ENCODE assay signal across 8 cellular contexts in genomic region chr12:52865090-52865944, GRCh38. TPM values are rescaled to one million over a fixed set of nuclear protein-coding genes. Genes with fewer than 3 reads are reported as not detected.
DNase-seq lines count a peak whose midpoint lies in the region; ATAC-seq, FAIRE-seq and TF ChIP-seq lines count a peak whose summit lies in the region.

No MANE protein-coding gene starts in this region.

- TF ChIP-seq CTCF in CD14-positive monocyte (IDR thresholded peaks at IDR 0.05) (peak; percentile 86), GM12878 (IDR thresholded peaks at IDR 0.05 in 2 of 3, conservative IDR thresholded peaks at IDR 0.05 in 1 of 3; ENCODE audit: control insufficient read depth in 2 of 3, extremely low read depth in 1 of 3, insufficient read depth in 1 of 3, low read depth in 3 of 3, low read length in 3 of 3) (peak; percentile 51 to 71 (median 62))

- TF ChIP-seq RAD21 in GM12878 (IDR thresholded peaks at IDR 0.05; ENCODE audit: insufficient read depth, low read depth, low read length), result peak; percentile 48

- no peak overlapping the region for H3K4me2 ChIP-seq in GM12878 (ENCODE audit: control insufficient read depth, insufficient read depth)

- TF ChIP-seq POLR2A in H54 (IDR thresholded peaks at IDR 0.05; ENCODE audit: low read depth, low read length), result no peak
- no peak for TF ChIP-seq POLR2A in GM12878 (IDR thresholded peaks at IDR 0.05; ENCODE audit: low read depth, low read length)

- in situ Hi-C loops in GM12878 (cut with MboI), result loop anchor here (10.0 kb wide), 1 partner anchor 281 kb away; no protein-coding TSS in a partner anchor

- H3K27me3 Mint-ChIP-seq in CD14-positive monocyte (ENCODE audit: low read depth in 3 of 3), result peaks cover 0 to 3% (median 2%) of the 10 kb centered on the region in 3 donors

- no peak overlapping the region for H3K27ac ChIP-seq in GM12878 (ENCODE audit: control insufficient read depth, insufficient read depth)

- no peaks in the 10 kb centered on the region for H3K9me3 ChIP-seq in GM12878 (replicated peaks; ENCODE audit: control insufficient read depth, insufficient read depth, low read length)

- peaks cover 27% of the 10 kb centered on the region for H3K4me1 Mint-ChIP-seq in CD14-positive monocyte

- WGBS in GM12878 (ENCODE audit: insufficient coverage, insufficient replicate concordance, low lambda C conversion rate, missing lambda C conversion rate), result 46% methylated on average over 10 of the region's 10 CpGs

- H3K27ac Mint-ChIP-seq in CD14-positive monocyte, result no peak overlapping the region

- FAIRE-seq in H54 (lab: Jason Lieb, UNC), result no peak
- no peak for FAIRE-seq in GM12878 (lab: Jason Lieb, UNC)

- intact Hi-C loops in CD14-positive monocyte (cut with micrococcal nuclease) (no loop called here), GM12878 (cut with micrococcal nuclease; ENCODE audit: unreplicated experiment) (no loop called here)

- SMC1A ChIA-PET in GM12878 (lab: Charles Lee; ENCODE audit: uncharacterized antibody, unreplicated experiment), result no interaction called here

- no peaks in the 10 kb centered on the region for H3K36me3 Mint-ChIP-seq in CD14-positive monocyte

- DNase-seq in CD14-positive monocyte (ENCODE audit: low spot score), result no peak
- DNase-seq in H54 (ENCODE audit: insufficient read length, low spot score), result peak; percentile 87
- DNase-seq in NCI-H526 treated with DMSO at 0.1 percent for 48 hours (lab: John Stamatoyannopoulos, UW), result peak; percentile 76
- DNase-seq in GM12878 (ENCODE audit: low read depth, low spot score), result no peak
- DNase-seq in inferior parietal cortex (ENCODE audit: extremely low spot score), result peak; percentile 66
- DNase-seq in stimulated activated CD4-positive, alpha-beta T cell treated with anti-CD3 and anti-CD28 coated beads, Interleukin-4, amount 100 ng/mL, for 24 hours, result peak; percentile 26

- no peaks in the 10 kb centered on the region for H3K36me3 ChIP-seq in GM12878 (ENCODE audit: control insufficient read depth in 2 of 2, insufficient read depth in 2 of 2, low read length in 1 of 2)

- H4K20me1 ChIP-seq in GM12878 (ENCODE audit: control insufficient read depth, insufficient read depth), result no peaks in the 10 kb centered on the region; the same call in 1 of the 2 replicates

- H3K27me3 ChIP-seq in GM12878 (replicated peaks in 1 of 2; ENCODE audit: control insufficient read depth in 2 of 2, insufficient read depth in 2 of 2, low read length in 1 of 2), result no peaks in the 10 kb centered on the region

- H3K9ac ChIP-seq in GM12878 (ENCODE audit: control insufficient read depth, insufficient read depth, low read length), result no peak overlapping the region

- no peak overlapping the region for H3K4me3 Mint-ChIP-seq in CD14-positive monocyte

- H2AFZ ChIP-seq in GM12878 (ENCODE audit: control insufficient read depth, low read depth, low read length), result no peak overlapping the region

- H3K4me3 ChIP-seq in GM12878, result no peak overlapping the region

- POLR2A ChIA-PET in GM12878 (lab: Charles Lee), result no interaction called here

- H3K4me1 ChIP-seq in GM12878 (ENCODE audit: control insufficient read depth, insufficient read depth, low read length), result peaks cover 4% of the 10 kb centered on the region

- H3K9me3 Mint-ChIP-seq in CD14-positive monocyte, result no peaks in the 10 kb centered on the region

- BruUV-seq in GM12878 (replicated peaks; lab: Mats Ljungman, UMichigan), result no TSS peak

- ATAC-seq in GM12878, result peak; percentile 49; the same call in 2 of the 3 replicates
- no peak for ATAC-seq in GM21447 (IDR thresholded peaks at IDR 0.05; ENCODE audit: unreplicated experiment)
- no peak for ATAC-seq in HG02588 (IDR thresholded peaks at IDR 0.05; ENCODE audit: unreplicated experiment)

- RAD21 ChIA-PET in GM12878 (lab: Charles Lee; ENCODE audit: unreplicated experiment), result interaction anchor here (1.0 to 1.1 kb wide), 2 partner anchors 115 to 282 kb away, joined by 3 read pairs; no protein-coding TSS in a partner anchor

- TF ChIP-seq EP300 in GM12878 (IDR thresholded peaks at IDR 0.05; ENCODE audit: borderline replicate concordance in 1 of 2, control insufficient read depth in 1 of 2, low read depth in 2 of 2, low read length in 2 of 2), result no peak

- H3K79me2 ChIP-seq in GM12878 (ENCODE audit: control insufficient read depth, insufficient read depth, low read length), result no peaks in the 10 kb centered on the region

- CTCF ChIA-PET in GM12878 (lab: Yijun Ruan, JAX), result interaction anchor here (0.7 to 1.7 kb wide), 10 partner anchors 9 to 712 kb away, joined by 3 to 7 read pairs (median 3); no protein-coding TSS in a partner anchor

RNA-seq across cellular contexts. Expression of gene KRT78, which starts 16.5 kb away (rescaled TPM):
- not detected for polyA plus RNA-seq in CD14-positive monocyte
- not detected in 2 replicates for total RNA-seq in GM12878 (2013; cell fraction: nucleolus; rRNA removed)
- not detected in 2 replicates for total RNA-seq in GM12878 (2014; rRNA removed)
- not detected in 2 replicates for total RNA-seq in GM12878 (2014; rRNA removed; fragmentation: Illumina TruSeq; extraction: Trizol)
- not detected in 2 replicates for total RNA-seq in GM12878 (2021)
- not detected for polyA plus RNA-seq in GM12878 (2011; ENCODE audit: low read depth)
- 0.07 and 0.16 TPM in 2 replicates for polyA plus RNA-seq in GM12878 (2011; rRNA removed)
- polyA plus RNA-seq in GM12878 (2011; cell fraction: cytosol; rRNA removed), result 0.03 and 0.22 TPM in 2 replicates
- polyA plus RNA-seq in GM12878 (2011; cell fraction: nucleus; rRNA removed), result 0.07 TPM in 1 of 2 replicates, not detected in the other
- polyA plus RNA-seq in GM12878 (2012), result not detected in 2 replicates
- not detected in 2 replicates for polyA plus RNA-seq in GM12878 (2014; fragmentation: Illumina TruSeq; extraction: Trizol)
- polyA plus RNA-seq in GM12878 (2014; fragmentation: Nextera tagmentation; extraction: Ambion mirVana), result not detected
- polyA plus RNA-seq in GM12878 (2014; rRNA removed), result 0.51 TPM in 1 of 2 replicates, not detected in the other
- polyA plus RNA-seq in GM12878 (2016; fragmentation: Nextera tagmentation; extraction: Ambion mirVana), result not detected
- polyA minus RNA-seq in GM12878 (2011; rRNA and poly(A)+ RNA removed), result 0.52 TPM in 1 of 2 replicates, not detected in the other
- not detected in 2 replicates for polyA minus RNA-seq in GM12878 (2011; cell fraction: cytosol; rRNA and poly(A)+ RNA removed)
- not detected in 2 replicates for polyA minus RNA-seq in GM12878 (2011; cell fraction: nucleus; rRNA and poly(A)+ RNA removed)

RNA-seq across cellular contexts. Expression of gene KRT79, which starts 31.2 kb away (rescaled TPM):
- polyA plus RNA-seq in CD14-positive monocyte, result not detected
- total RNA-seq in GM12878 (2013; cell fraction: nucleolus; rRNA removed), result not detected in 2 replicates
- not detected in 2 replicates for total RNA-seq in GM12878 (2014; rRNA removed)
- total RNA-seq in GM12878 (2014; rRNA removed; fragmentation: Illumina TruSeq; extraction: Trizol), result not detected in 2 replicates
- not detected in 2 replicates for total RNA-seq in GM12878 (2021)
- not detected for polyA plus RNA-seq in GM12878 (2011; ENCODE audit: low read depth)
- 0.06 and 0.07 TPM in 2 replicates for polyA plus RNA-seq in GM12878 (2011; rRNA removed)
- 0.04 and 0.12 TPM in 2 replicates for polyA plus RNA-seq in GM12878 (2011; cell fraction: cytosol; rRNA removed)
- 0.70 and 0.97 TPM in 2 replicates for polyA plus RNA-seq in GM12878 (2011; cell fraction: nucleus; rRNA removed)
- polyA plus RNA-seq in GM12878 (2012), result not detected in 2 replicates
- polyA plus RNA-seq in GM12878 (2014; fragmentation: Illumina TruSeq; extraction: Trizol), result 0.03 TPM in 1 of 2 replicates, not detected in the other
- polyA plus RNA-seq in GM12878 (2014; fragmentation: Nextera tagmentation; extraction: Ambion mirVana), result not detected
- polyA plus RNA-seq in GM12878 (2014; rRNA removed), result 0.09 TPM in 1 of 2 replicates, not detected in the other
- polyA plus RNA-seq in GM12878 (2016; fragmentation: Nextera tagmentation; extraction: Ambion mirVana), result not detected
- polyA minus RNA-seq in GM12878 (2011; rRNA and poly(A)+ RNA removed), result 0.10 TPM in 1 of 2 replicates, not detected in the other
- not detected in 2 replicates for polyA minus RNA-seq in GM12878 (2011; cell fraction: cytosol; rRNA and poly(A)+ RNA removed)
- not detected in 2 replicates for polyA minus RNA-seq in GM12878 (2011; cell fraction: nucleus; rRNA and poly(A)+ RNA removed)

RNA-seq across cellular contexts. Expression of gene KRT8, which starts 39.6 kb away (rescaled TPM):
- under 1 TPM in 1 of 2 donors, not detected in 1; 0.39 TPM for polyA plus RNA-seq in CD14-positive monocyte
- total RNA-seq in GM12878 (2013; cell fraction: nucleolus; rRNA removed), result not detected in 2 replicates
- total RNA-seq in GM12878 (2014; rRNA removed), result 0.11 and 0.16 TPM in 2 replicates
- total RNA-seq in GM12878 (2014; rRNA removed; fragmentation: Illumina TruSeq; extraction: Trizol), result 0.09 and 0.22 TPM in 2 replicates
- total RNA-seq in GM12878 (2021), result 5.6 and 5.7 TPM in 2 replicates
- 0.85 TPM for polyA plus RNA-seq in GM12878 (2011; ENCODE audit: low read depth)
- polyA plus RNA-seq in GM12878 (2011; rRNA removed), result 0.10 and 0.41 TPM in 2 replicates
- 0.10 and 0.20 TPM in 2 replicates for polyA plus RNA-seq in GM12878 (2011; cell fraction: cytosol; rRNA removed)
- 0.25 and 0.42 TPM in 2 replicates for polyA plus RNA-seq in GM12878 (2011; cell fraction: nucleus; rRNA removed)
- polyA plus RNA-seq in GM12878 (2012), result 0.58 and 1.5 TPM in 2 replicates
- polyA plus RNA-seq in GM12878 (2014; fragmentation: Illumina TruSeq; extraction: Trizol), result 0.37 and 0.81 TPM in 2 replicates
- polyA plus RNA-seq in GM12878 (2014; fragmentation: Nextera tagmentation; extraction: Ambion mirVana), result under 1 TPM in 1 of 2 experiments, not detected in 1; 0.15 TPM
- polyA plus RNA-seq in GM12878 (2014; rRNA removed), result 0.57 and 0.67 TPM in 2 replicates
- polyA plus RNA-seq in GM12878 (2016; fragmentation: Nextera tagmentation; extraction: Ambion mirVana), result under 1 TPM; 0.35 to 0.99 TPM
- polyA minus RNA-seq in GM12878 (2011; rRNA and poly(A)+ RNA removed), result 0.15 and 0.88 TPM in 2 replicates
- 23.7 and 27.7 TPM in 2 replicates for polyA minus RNA-seq in GM12878 (2011; cell fraction: cytosol; rRNA and poly(A)+ RNA removed)
- polyA minus RNA-seq in GM12878 (2011; cell fraction: nucleus; rRNA and poly(A)+ RNA removed), result 1.8 and 8.8 TPM in 2 replicates

RNA-seq across cellular contexts. Expression of gene KRT4, which starts 51.4 kb away (rescaled TPM):
- polyA plus RNA-seq in CD14-positive monocyte, result not detected
- not detected in 2 replicates for total RNA-seq in GM12878 (2013; cell fraction: nucleolus; rRNA removed)
- not detected in 2 replicates for total RNA-seq in GM12878 (2014; rRNA removed)
- not detected in 2 replicates for total RNA-seq in GM12878 (2014; rRNA removed; fragmentation: Illumina TruSeq; extraction: Trizol)
- not detected in 2 replicates for total RNA-seq in GM12878 (2021)
- not detected for polyA plus RNA-seq in GM12878 (2011; ENCODE audit: low read depth)
- polyA plus RNA-seq in GM12878 (2011; rRNA removed), result not detected in 2 replicates
- not detected in 2 replicates for polyA plus RNA-seq in GM12878 (2011; cell fraction: cytosol; rRNA removed)
- not detected in 2 replicates for polyA plus RNA-seq in GM12878 (2011; cell fraction: nucleus; rRNA removed)
- polyA plus RNA-seq in GM12878 (2012), result not detected in 2 replicates
- not detected in 2 replicates for polyA plus RNA-seq in GM12878 (2014; fragmentation: Illumina TruSeq; extraction: Trizol)
- not detected for polyA plus RNA-seq in GM12878 (2014; fragmentation: Nextera tagmentation; extraction: Ambion mirVana)
- polyA plus RNA-seq in GM12878 (2014; rRNA removed), result not detected in 2 replicates
- not detected for polyA plus RNA-seq in GM12878 (2016; fragmentation: Nextera tagmentation; extraction: Ambion mirVana)
- not detected in 2 replicates for polyA minus RNA-seq in GM12878 (2011; rRNA and poly(A)+ RNA removed)
- not detected in 2 replicates for polyA minus RNA-seq in GM12878 (2011; cell fraction: cytosol; rRNA and poly(A)+ RNA removed)
- polyA minus RNA-seq in GM12878 (2011; cell fraction: nucleus; rRNA and poly(A)+ RNA removed), result not detected in 2 replicates

Comparison
In these comparisons a context has a peak if more than half of its experiments do, and no peak if none do; other contexts are left out.
1. DNase-seq: peak in H54 (single experiment), NCI-H526 treated with DMSO at 0.1 percent for 48 hours (single experiment), inferior parietal cortex (single experiment) and stimulated activated CD4-positive, alpha-beta T cell treated with anti-CD3 and anti-CD28 coated beads, Interleukin-4, amount 100 ng/mL, for 24 hours (single experiment); none in CD14-positive monocyte (single experiment) and GM12878 (single experiment).